1 cellular context compared by ENCODE assay signal in genomic region chr1:223710179-223711133, GRCh38.
TF ChIP-seq lines count a peak whose summit lies in the region.

No MANE protein-coding gene starts in this region.

TF ChIP-seq in SK-N-SH treated with all-trans-retinoic acid at 6 μM for 48 hours, 23 proteins besides CTCF, POLR2A, EP300 and RAD21 (continued from another document):
- TF ChIP-seq PATZ1 (CRISPR knock-in tag; IDR thresholded peaks at IDR 0.05; ENCODE audit: borderline replicate concordance): no peak
TF ChIP-seq in SK-N-SH treated with all-trans-retinoic acid at 6 μM for 48 hours: peak in this region for 0.
